ENCODE assay signal across 19 cellular contexts in genomic region chr15:74823324-74823723, GRCh38. TPM values are rescaled to one million over a fixed set of nuclear protein-coding genes. Genes with fewer than 3 reads are reported as not detected.
DNase-seq lines count a peak whose midpoint lies in the region; TF ChIP-seq lines count a peak whose summit lies in the region.
"Had no signal": no experiment of that assay in that cellular context is flagged by ENCODE, and none has a peak within 500 bp of the region (broad histone marks: within the 10 kb centered on the region; RNA-seq: fewer than 3 reads in every experiment).

No MANE protein-coding gene starts in this region.

- 69% methylated on average over 6 of the region's 6 CpGs for WGBS in suprapubic skin

- H3K4me1 ChIP-seq in Karpas-422 (ENCODE audit: low read length) (peaks cover 76% of the 10 kb centered on the region), neural progenitor cell (peaks cover 30% of the 10 kb centered on the region), suprapubic skin (peaks cover 9% of the 10 kb centered on the region)
- H3K4me1 ChIP-seq: HAP-1 had no signal

- no peaks in the 10 kb centered on the region; the same call in 1 of the 2 replicates for H4K20me1 ChIP-seq in Karpas-422 (ENCODE audit: insufficient read depth, low read depth, low read length)
- H4K20me1 ChIP-seq in neural progenitor cell (ENCODE audit: low read depth) = peaks cover 30% of the 10 kb centered on the region

- peaks cover 32% of the 10 kb centered on the region for H3K27me3 Mint-ChIP-seq in neural progenitor cell (ENCODE audit: insufficient read depth, low read depth)

- H3K9me3 ChIP-seq in Karpas-422 (ENCODE audit: low read length) (no peaks in the 10 kb centered on the region), neural progenitor cell (ENCODE audit: low read depth) (no peaks in the 10 kb centered on the region), suprapubic skin (no peaks in the 10 kb centered on the region)
- H3K9me3 ChIP-seq: HAP-1 had no signal

- H3K27ac ChIP-seq in Karpas-422 (ENCODE audit: low read length) (peak overlapping the region; percentile 99), neural progenitor cell (no peak overlapping the region), suprapubic skin (no peak overlapping the region)
- H3K27ac ChIP-seq: C4-2B had no signal

- no peaks in the 10 kb centered on the region for H3K27me3 ChIP-seq in Karpas-422 (ENCODE audit: low read length)
- H3K27me3 ChIP-seq in neural progenitor cell = peaks cover 45% of the 10 kb centered on the region
- peaks cover 22% of the 10 kb centered on the region for H3K27me3 ChIP-seq in suprapubic skin

- TF ChIP-seq CTCF in neural progenitor cell (IDR thresholded peaks at IDR 0.05) = no peak
- TF ChIP-seq CTCF in GM13976 (IDR thresholded peaks at IDR 0.05; ENCODE audit: borderline replicate concordance, control extremely low read depth, extremely low read depth, insufficient read depth, missing control alignments) = no peak
- TF ChIP-seq CTCF in suprapubic skin (IDR thresholded peaks at IDR 0.05) = no peak

- H3K4me2 ChIP-seq in Karpas-422 (ENCODE audit: low read depth, low read length, poor library complexity, severe bottlenecking) (peak overlapping the region; percentile 62), neural progenitor cell (no peak overlapping the region)

- H3K4me3 Mint-ChIP-seq in neural progenitor cell = peak overlapping the region; percentile 62
- H3K4me3 Mint-ChIP-seq: B cell; CD4-positive, alpha-beta memory T cell; HFFc6 had no signal

- H3K79me2 ChIP-seq in Karpas-422 (ENCODE audit: low read length) (peaks cover 14% of the 10 kb centered on the region), neural progenitor cell (ENCODE audit: low read depth) (no peaks in the 10 kb centered on the region)

- DNase-seq in NCI-H82 (lab: John Stamatoyannopoulos, UW) (peak; percentile 40), NCI-H82 treated with DMSO at 0.1 percent for 48 hours (lab: John Stamatoyannopoulos, UW; ENCODE audit: unreplicated experiment) (no peak), Karpas-422 (peak; percentile 58), SK-N-DZ (ENCODE audit: low spot score) (peak; percentile 54), neural progenitor cell (ENCODE audit: low spot score) (no peak), GM13976 (ENCODE audit: low spot score) (no peak), suprapubic skin (ENCODE audit: low spot score in 2 of 2) (no peak), islet precursor cell (no peak)
- DNase-seq: 8988T; ACHN; CD4-positive, alpha-beta memory T cell; COR-L47; DMS79; HFFc6 had no signal

- TF ChIP-seq POLR2A in suprapubic skin (IDR thresholded peaks at IDR 0.05) = no peak

- H3K36me3 ChIP-seq in Karpas-422 (ENCODE audit: insufficient read depth, low read length) (no peaks in the 10 kb centered on the region), neural progenitor cell (no peaks in the 10 kb centered on the region), suprapubic skin (no peaks in the 10 kb centered on the region)
- H3K36me3 ChIP-seq: HAP-1 had no signal

- in situ Hi-C loops in GM13976 (cut with MboI; ENCODE audit: low sequenced_read_pairs, unreplicated experiment) = no loop called here

- no peak for TF ChIP-seq EP300 in suprapubic skin (IDR thresholded peaks at IDR 0.05)

- no peak overlapping the region for H3K27ac Mint-ChIP-seq in neural progenitor cell
- H3K27ac Mint-ChIP-seq: B cell; CD4-positive, alpha-beta memory T cell; HFFc6 had no signal

- peaks cover 22% of the 10 kb centered on the region for H3F3A ChIP-seq in neural progenitor cell (ENCODE audit: low read depth)

- H3K4me3 ChIP-seq in Karpas-422 (ENCODE audit: low read length) (peak overlapping the region; percentile 52), neural progenitor cell (no peak overlapping the region), suprapubic skin (no peak overlapping the region)
- H3K4me3 ChIP-seq: HAP-1 had no signal

- no peak overlapping the region for H2AFZ ChIP-seq in Karpas-422 (ENCODE audit: low read length)
- no peak overlapping the region for H2AFZ ChIP-seq in neural progenitor cell (replicated peaks)

- H3K4me1 Mint-ChIP-seq in neural progenitor cell = peaks cover 30% of the 10 kb centered on the region

- no peaks in the 10 kb centered on the region for H3K36me3 Mint-ChIP-seq in neural progenitor cell
- H3K36me3 Mint-ChIP-seq: CD4-positive, alpha-beta memory T cell had no signal

- no peaks in the 10 kb centered on the region for H3K9me3 Mint-ChIP-seq in neural progenitor cell
- H3K9me3 Mint-ChIP-seq: HFFc6 had no signal

- no peaks in the 10 kb centered on the region for H3K9me2 ChIP-seq in Karpas-422 (replicated peaks; ENCODE audit: insufficient read depth, low read length)

- H3K9ac ChIP-seq in Karpas-422 (ENCODE audit: low read length) = peak overlapping the region; percentile 74
- H3K9ac ChIP-seq in neural progenitor cell = no peak overlapping the region

RNA-seq across cellular contexts. Expression of gene CPLX3, which starts 3.1 kb away (rescaled TPM):
- 5.2 and 7.3 TPM in 2 replicates for total RNA-seq in Karpas-422 (2014; rRNA removed; shearing (Covaris generic); ENCODE audit: low replicate concordance)
- polyA plus RNA-seq in SK-N-DZ (2014; cell fraction: cytosol; rRNA removed) = 6.2 and 8.3 TPM in 2 replicates
- 2.9 and 6.4 TPM in 2 replicates for polyA plus RNA-seq in SK-N-DZ (2014; cell fraction: nucleus; rRNA removed)
- not detected in 2 replicates for total RNA-seq in neural progenitor cell (ENCODE audit: low replicate concordance)
- under 1 TPM in 1 of 4 donors, not detected in 3; 0.47 TPM for total RNA-seq in suprapubic skin
- total RNA-seq: B cell; CD4-positive, alpha-beta memory T cell; H1; HepG2 had no signal
- polyA plus RNA-seq: CD4-positive, alpha-beta memory T cell; HepG2 had no signal

RNA-seq across cellular contexts. Expression of gene LMAN1L, which starts 10.7 kb away (rescaled TPM):
- total RNA-seq in Karpas-422 (2014; rRNA removed; shearing (Covaris generic); ENCODE audit: low replicate concordance) = 3.3 and 4.3 TPM in 2 replicates
- polyA plus RNA-seq in SK-N-DZ (2014; cell fraction: cytosol; rRNA removed) = not detected in 2 replicates
- 1.2 TPM in 1 of 2 replicates, not detected in the other for polyA plus RNA-seq in SK-N-DZ (2014; cell fraction: nucleus; rRNA removed)
- total RNA-seq in neural progenitor cell (ENCODE audit: low replicate concordance) = not detected in 2 replicates
- under 1 TPM in 1 of 4 donors, not detected in 3; 0.42 TPM for total RNA-seq in suprapubic skin
- total RNA-seq: H1, HepG2, HFFc6 had no signal
- polyA plus RNA-seq: CD4-positive, alpha-beta memory T cell; H1; HepG2 had no signal

RNA-seq across cellular contexts. Expression of gene ULK3, which starts 19.6 kb away (rescaled TPM):
- 87.3 and 89.6 TPM in 2 replicates for total RNA-seq in Karpas-422 (2014; rRNA removed; shearing (Covaris generic); ENCODE audit: low replicate concordance)
- polyA plus RNA-seq in SK-N-DZ (2014; cell fraction: cytosol; rRNA removed) = 44.6 and 52.1 TPM in 2 replicates
- polyA plus RNA-seq in SK-N-DZ (2014; cell fraction: nucleus; rRNA removed) = 413 and 419 TPM in 2 replicates
- total RNA-seq in neural progenitor cell (ENCODE audit: low replicate concordance) = 22.7 and 37.4 TPM in 2 replicates
- total RNA-seq in suprapubic skin = 100 to 1,000 TPM; 105 to 330 (median 129) TPM

RNA-seq across cellular contexts. Expression of gene CSK, which starts 41.4 kb away (rescaled TPM):
- 172 and 306 TPM in 2 replicates for total RNA-seq in Karpas-422 (2014; rRNA removed; shearing (Covaris generic); ENCODE audit: low replicate concordance)
- 47.3 and 50.9 TPM in 2 replicates for polyA plus RNA-seq in SK-N-DZ (2014; cell fraction: cytosol; rRNA removed)
- 87.5 and 113 TPM in 2 replicates for polyA plus RNA-seq in SK-N-DZ (2014; cell fraction: nucleus; rRNA removed)
- total RNA-seq in neural progenitor cell (ENCODE audit: low replicate concordance) = 18.3 and 25.4 TPM in 2 replicates
- total RNA-seq in suprapubic skin = 10 to 100 TPM; 33.1 to 45.2 (median 35.5) TPM

RNA-seq across cellular contexts. Expression of gene SCAMP2, which starts 49.8 kb away (rescaled TPM):
- total RNA-seq in Karpas-422 (2014; rRNA removed; shearing (Covaris generic); ENCODE audit: low replicate concordance) = 37.1 and 54.9 TPM in 2 replicates
- 35.8 and 40.7 TPM in 2 replicates for polyA plus RNA-seq in SK-N-DZ (2014; cell fraction: cytosol; rRNA removed)
- 17.2 and 33.3 TPM in 2 replicates for polyA plus RNA-seq in SK-N-DZ (2014; cell fraction: nucleus; rRNA removed)
- 19.4 and 44.5 TPM in 2 replicates for total RNA-seq in neural progenitor cell (ENCODE audit: low replicate concordance)
- 100 to 1,000 TPM in 2 of 4 donors, 10 to 100 TPM in 2; 82.7 to 120 (median 102) TPM for total RNA-seq in suprapubic skin

Comparison
In these comparisons a context has a peak if more than half of its experiments do, and no peak if none do; other contexts are left out.
1. DNase-seq: peak in NCI-H82 (single experiment), Karpas-422 (single experiment) and SK-N-DZ (single experiment); none in NCI-H82 treated with DMSO at 0.1 percent for 48 hours (single experiment), neural progenitor cell (single experiment), GM13976 (single experiment), suprapubic skin (0 of 2) and islet precursor cell (single experiment).